ENCODE assay signal across 9 cellular contexts in the genomic region with DNA sequence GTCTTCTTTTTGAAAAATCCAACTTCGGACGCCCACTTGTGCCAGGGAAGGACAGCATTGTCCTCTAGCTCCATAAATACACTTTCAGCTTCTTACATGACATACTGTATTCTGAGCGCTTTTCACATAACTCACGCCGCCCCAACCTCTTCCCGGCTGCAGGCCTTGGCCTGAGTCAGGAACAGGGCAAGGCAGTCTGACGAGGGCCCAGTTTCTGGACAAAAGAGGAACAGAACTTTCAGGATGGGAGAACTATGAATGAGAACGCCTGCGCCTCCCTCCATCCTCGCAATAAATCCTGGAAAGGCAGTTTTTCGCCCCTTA. TPM values are rescaled to one million over a fixed set of nuclear protein-coding genes. Genes with fewer than 3 reads are reported as not detected.
DNase-seq lines count a peak whose midpoint lies in the region; ATAC-seq and TF ChIP-seq lines count a peak whose summit lies in the region.
"Had no signal": no experiment of that assay in that cellular context is flagged by ENCODE, and none has a peak within 500 bp of the region (broad histone marks: within the 10 kb centered on the region; RNA-seq: fewer than 3 reads in every experiment).

No MANE protein-coding gene starts in this region.

- peak overlapping the region; percentile 61 to 96 (median 79) for H3K4me3 ChIP-seq in dorsolateral prefrontal cortex

- H3K27ac ChIP-seq in dorsolateral prefrontal cortex = peak overlapping the region; percentile 78 to 100 (median 99)

- no peak overlapping the region for H3K4me3 Mint-ChIP-seq in activated naive CD4-positive, alpha-beta T cell treated with anti-CD3 and anti-CD28 coated beads for 36 hours
- H3K4me3 Mint-ChIP-seq in natural killer cell (no peak overlapping the region), mesothelial cell of epicardium (no peak overlapping the region)
- H3K4me3 Mint-ChIP-seq: brain had no signal

- intact Hi-C loops in activated naive CD4-positive, alpha-beta T cell treated with anti-CD3 and anti-CD28 coated beads for 36 hours (cut with micrococcal nuclease) = loop anchor here (1.0 kb wide), 7 partner anchors 16 to 309 kb away; a partner anchor contains a TSS
- intact Hi-C loops in dorsolateral prefrontal cortex (cut with DNase I) (loop anchor here (2.0 to 10.0 kb wide), 4 partner anchors 57 to 187 kb away; a partner anchor contains a TSS), natural killer cell (cut with micrococcal nuclease) (loop anchor here (1.0 kb wide), 3 partner anchors 25 to 89 kb away; a partner anchor contains a TSS)

- TF ChIP-seq CTCF in dorsolateral prefrontal cortex (IDR thresholded peaks at IDR 0.05 in 54 of 56, conservative IDR thresholded peaks at IDR 0.05 in 2 of 56; ENCODE audit: low read depth in 1 of 56, partially characterized antibody in 56 of 56) (no peak), natural killer cell (IDR thresholded peaks at IDR 0.05) (no peak), mesothelial cell of epicardium (IDR thresholded peaks at IDR 0.05; ENCODE audit: unreplicated experiment) (no peak)

- H3K27me3 Mint-ChIP-seq in activated naive CD4-positive, alpha-beta T cell treated with anti-CD3 and anti-CD28 coated beads for 36 hours (ENCODE audit: low read depth) = no peaks in the 10 kb centered on the region
- peaks cover 4 to 10% of the 10 kb centered on the region in 2 donors for H3K27me3 Mint-ChIP-seq in natural killer cell (ENCODE audit: low read depth in 2 of 2)
- no peaks in the 10 kb centered on the region for H3K27me3 Mint-ChIP-seq in mesothelial cell of epicardium (ENCODE audit: low read depth)

- peaks cover 43% of the 10 kb centered on the region for H3K4me1 Mint-ChIP-seq in activated naive CD4-positive, alpha-beta T cell treated with anti-CD3 and anti-CD28 coated beads for 36 hours (ENCODE audit: low read depth)
- H3K4me1 Mint-ChIP-seq in natural killer cell (peaks cover 15 to 34% of the 10 kb centered on the region in 2 donors), mesothelial cell of epicardium (peaks cover 21% of the 10 kb centered on the region)

- peak; percentile 6 to 8 for ATAC-seq in activated naive CD4-positive, alpha-beta T cell treated with anti-CD3 and anti-CD28 coated beads, Interleukin-2, amount 50 U/mL, for 72 hours
- ATAC-seq in HG03469 (IDR thresholded peaks at IDR 0.05; ENCODE audit: unreplicated experiment) (peak; percentile 1), natural killer cell (peak; percentile 2 to 11 (median 5))

- DNase-seq in activated naive CD4-positive, alpha-beta T cell treated with anti-CD3 and anti-CD28 coated beads, Interleukin-2, amount 50 U/mL, for 72 hours (ENCODE audit: low spot score in 2 of 2) = no peak
- DNase-seq in activated naive CD4-positive, alpha-beta T cell treated with anti-CD3 and anti-CD28 coated beads for 36 hours = no peak
- DNase-seq in dorsolateral prefrontal cortex (no peak), natural killer cell (no peak), activated gamma-delta T cell (lab: John Stamatoyannopoulos, UW) (no peak), NCI-H146 (lab: John Stamatoyannopoulos, UW) (no peak), mesothelial cell of epicardium (ENCODE audit: low spot score in 2 of 2, unreplicated experiment in 2 of 2) (no peak)

- peaks cover 23 to 25% of the 10 kb centered on the region in 2 donors for H3K36me3 Mint-ChIP-seq in activated naive CD4-positive, alpha-beta T cell treated with anti-CD3 and anti-CD28 coated beads, Interleukin-2, amount 50 U/mL, for 72 hours
- peaks cover 32% of the 10 kb centered on the region for H3K36me3 Mint-ChIP-seq in activated naive CD4-positive, alpha-beta T cell treated with anti-CD3 and anti-CD28 coated beads for 36 hours (ENCODE audit: low read depth)
- H3K36me3 Mint-ChIP-seq in natural killer cell (peaks cover 9% of the 10 kb centered on the region), mesothelial cell of epicardium (peaks cover 25% of the 10 kb centered on the region)

- no peaks in the 10 kb centered on the region for H3K27me3 ChIP-seq in dorsolateral prefrontal cortex

- CTCF ChIA-PET in activated naive CD4-positive, alpha-beta T cell treated with anti-CD3 and anti-CD28 coated beads for 36 hours (lab: Charles Lee) = interaction anchor here (1.4 to 4.2 kb wide), 5 partner anchors 21 to 89 kb away, joined by 3 to 22 read pairs (median 7); a partner anchor contains a TSS

- H3K27ac Mint-ChIP-seq in activated naive CD4-positive, alpha-beta T cell treated with anti-CD3 and anti-CD28 coated beads, Interleukin-2, amount 50 U/mL, for 72 hours = no peak overlapping the region
- no peak overlapping the region for H3K27ac Mint-ChIP-seq in activated naive CD4-positive, alpha-beta T cell treated with anti-CD3 and anti-CD28 coated beads for 36 hours
- H3K27ac Mint-ChIP-seq in natural killer cell (no peak overlapping the region), mesothelial cell of epicardium (no peak overlapping the region)
- H3K27ac Mint-ChIP-seq: brain had no signal

- no peaks in the 10 kb centered on the region for H3K9me3 Mint-ChIP-seq in activated naive CD4-positive, alpha-beta T cell treated with anti-CD3 and anti-CD28 coated beads, Interleukin-2, amount 50 U/mL, for 72 hours
- no peaks in the 10 kb centered on the region for H3K9me3 Mint-ChIP-seq in activated naive CD4-positive, alpha-beta T cell treated with anti-CD3 and anti-CD28 coated beads for 36 hours
- H3K9me3 Mint-ChIP-seq in natural killer cell = no peaks in the 10 kb centered on the region
- no peaks in the 10 kb centered on the region for H3K9me3 Mint-ChIP-seq in mesothelial cell of epicardium

RNA-seq across cellular contexts. Expression of a gene that starts 0.6 kb away (rescaled TPM):
- total RNA-seq in activated naive CD4-positive, alpha-beta T cell treated with anti-CD3 and anti-CD28 coated beads, Interleukin-2, amount 50 U/mL, for 72 hours = 10 to 100 TPM; 44.0 to 56.4 TPM
- 10 to 100 TPM; 41.0 to 47.7 TPM for total RNA-seq in activated naive CD4-positive, alpha-beta T cell treated with anti-CD3 and anti-CD28 coated beads for 36 hours
- total RNA-seq in dorsolateral prefrontal cortex = 100 to 1,000 TPM in 28 of 120 experiments, 10 to 100 TPM in 92; 75.7 to 114 (median 94.9) TPM
- total RNA-seq in natural killer cell = 100 to 1,000 TPM in 1 of 3 donors, 10 to 100 TPM in 2; 90.0 to 108 (median 92.0) TPM
- 75.7 to 82.4 TPM (median 76.1 TPM) in 3 replicates for total RNA-seq in mesothelial cell of epicardium

RNA-seq across cellular contexts. Expression of a gene that starts 20.4 kb away (rescaled TPM):
- 10 to 100 TPM; 27.1 to 33.0 TPM for total RNA-seq in activated naive CD4-positive, alpha-beta T cell treated with anti-CD3 and anti-CD28 coated beads, Interleukin-2, amount 50 U/mL, for 72 hours
- total RNA-seq in activated naive CD4-positive, alpha-beta T cell treated with anti-CD3 and anti-CD28 coated beads for 36 hours = 10 to 100 TPM; 32.9 to 37.4 TPM
- total RNA-seq in dorsolateral prefrontal cortex (10 to 100 TPM in 38 of 120 experiments, 1 to 10 TPM in 82; 4.2 to 37.5 (median 8.9) TPM), natural killer cell (1 to 10 TPM; 7.0 to 9.4 (median 8.9) TPM), mesothelial cell of epicardium (42.7 to 46.3 TPM (median 45.4 TPM) in 3 replicates)

RNA-seq across cellular contexts. Expression of a gene that starts 57.3 kb away (rescaled TPM):
- 100 to 1,000 TPM in 1 of 2 donors, 10 to 100 TPM in 1; 62.0 to 104 TPM for total RNA-seq in activated naive CD4-positive, alpha-beta T cell treated with anti-CD3 and anti-CD28 coated beads, Interleukin-2, amount 50 U/mL, for 72 hours
- total RNA-seq in activated naive CD4-positive, alpha-beta T cell treated with anti-CD3 and anti-CD28 coated beads for 36 hours = 10 to 100 TPM; 86.2 to 88.2 TPM
- total RNA-seq in dorsolateral prefrontal cortex (10 to 100 TPM; 36.7 to 64.8 (median 47.0) TPM), natural killer cell (100 to 1,000 TPM; 136 to 149 (median 145) TPM), mesothelial cell of epicardium (64.3 to 66.8 TPM (median 66.7 TPM) in 3 replicates)
